8 cellular contexts compared by ENCODE assay signal in genomic region chr6:24718449-24719124, GRCh38. TPM values are rescaled to one million over a fixed set of nuclear protein-coding genes. Genes with fewer than 3 reads are reported as not detected.
A peak's percentile ranks its signal among the peaks of the same experiment; 100 is the strongest.
DNase-seq lines count a peak whose midpoint lies in the region; ATAC-seq and TF ChIP-seq lines count a peak whose summit lies in the region.

No MANE protein-coding gene starts in this region.

- no peaks in the 10 kb centered on the region for H3K9me3 Mint-ChIP-seq in natural killer cell

- H3K9me3 ChIP-seq in BLaER1 treated with 17β-estradiol and CSF1 and Interleukin-3, amounts not matched to agents 10 nM and 100 nM (replicated peaks in 1 of 11) = peaks cover 0 to 4% (median 0%) of the 10 kb centered on the region in 11 experiments; a peak in 2 of 22 replicates
- H3K9me3 ChIP-seq in MM.1S (replicated peaks; ENCODE audit: insufficient read depth, low read length) = no peaks in the 10 kb centered on the region

- peak overlapping the region; percentile 96 to 100 (median 99); a peak in 21 of 22 replicates for H3K27ac ChIP-seq in BLaER1 treated with 17β-estradiol and CSF1 and Interleukin-3, amounts not matched to agents 10 nM and 100 nM
- H3K27ac ChIP-seq in MM.1S (ENCODE audit: low read length) = peak overlapping the region; percentile 6; the same call in 1 of the 2 replicates

- no peak for TF ChIP-seq CTCF in MM.1S (IDR thresholded peaks at IDR 0.05; ENCODE audit: low read length)
- no peak for TF ChIP-seq CTCF in choroid plexus epithelial cell (conservative IDR thresholded peaks at IDR 0.05; ENCODE audit: low read depth, low read length)
- no peak for TF ChIP-seq CTCF in natural killer cell (IDR thresholded peaks at IDR 0.05)
- TF ChIP-seq CTCF in GM10266 (IDR thresholded peaks at IDR 0.05; ENCODE audit: control insufficient read depth, insufficient read depth, low read depth, missing control alignments) = no peak

- intact Hi-C loops in natural killer cell (cut with micrococcal nuclease) = loop anchor here (1.0 to 10.0 kb wide), 2 partner anchors 51 to 196 kb away; partner anchors contain the start of gene ACOT13

- peak overlapping the region; percentile 100 for H3K4me3 Mint-ChIP-seq in natural killer cell

- H3K27me3 ChIP-seq in BLaER1 treated with 17β-estradiol and CSF1 and Interleukin-3, amounts not matched to agents 10 nM and 100 nM = no peaks in the 10 kb centered on the region
- H3K27me3 ChIP-seq in MM.1S (replicated peaks; ENCODE audit: insufficient read depth, low read length) = no peaks in the 10 kb centered on the region

- H3F3A ChIP-seq in MM.1S (ENCODE audit: insufficient read depth, low read length) = peaks cover 29% of the 10 kb centered on the region

- H3K79me2 ChIP-seq in MM.1S (ENCODE audit: low read length) = peaks cover 70% of the 10 kb centered on the region

- peaks cover 46 to 56% (median 53%) of the 10 kb centered on the region in 11 experiments for H3K36me3 ChIP-seq in BLaER1 treated with 17β-estradiol and CSF1 and Interleukin-3, amounts not matched to agents 10 nM and 100 nM
- peaks cover 18% of the 10 kb centered on the region; the same call in 1 of the 2 replicates for H3K36me3 ChIP-seq in MM.1S (replicated peaks; ENCODE audit: insufficient read depth, low read length)

- peak overlapping the region; percentile 96 to 99 for H3K27ac Mint-ChIP-seq in natural killer cell

- H3K4me2 ChIP-seq in BLaER1 treated with 17β-estradiol and CSF1 and Interleukin-3, amounts not matched to agents 10 nM and 100 nM = peak overlapping the region; percentile 89 to 98 (median 95)
- H3K4me2 ChIP-seq in MM.1S (ENCODE audit: low read depth, low read length) = peak overlapping the region; percentile 85

- no peak overlapping the region for H2AFZ ChIP-seq in MM.1S (ENCODE audit: low read length)

- DNase-seq in MM.1S (no peak), choroid plexus epithelial cell (ENCODE audit: low read depth) (no peak), natural killer cell (no peak), H4 (ENCODE audit: low spot score) (no peak), GM10266 (ENCODE audit: extremely low spot score) (no peak)

- H3K4me3 ChIP-seq in BLaER1 treated with 17β-estradiol and CSF1 and Interleukin-3, amounts not matched to agents 10 nM and 100 nM = peak overlapping the region; percentile 74 to 99 (median 93)
- H3K4me3 ChIP-seq in MM.1S (ENCODE audit: low read length) (peak overlapping the region; percentile 100), choroid plexus epithelial cell (ENCODE audit: low read depth, low read length) (peak overlapping the region; percentile 98)

- H3K9me2 ChIP-seq in MM.1S (replicated peaks; ENCODE audit: insufficient read depth, low read length) = no peaks in the 10 kb centered on the region

- H3K4me1 Mint-ChIP-seq in natural killer cell = peaks cover 72 to 79% of the 10 kb centered on the region in 2 donors

- no peaks in the 10 kb centered on the region for H3K36me3 Mint-ChIP-seq in natural killer cell

- no peak for ATAC-seq in natural killer cell
- no peak for ATAC-seq in GM18858 (IDR thresholded peaks at IDR 0.05; ENCODE audit: unreplicated experiment)
- ATAC-seq in GM19452 (IDR thresholded peaks at IDR 0.05; ENCODE audit: unreplicated experiment) = no peak

- peaks cover 55 to 62% (median 59%) of the 10 kb centered on the region in 11 experiments for H4K20me1 ChIP-seq in BLaER1 treated with 17β-estradiol and CSF1 and Interleukin-3, amounts not matched to agents 10 nM and 100 nM
- peaks cover 37% of the 10 kb centered on the region for H4K20me1 ChIP-seq in MM.1S (ENCODE audit: insufficient read depth, low read length)

- peaks cover 34 to 60% (median 48%) of the 10 kb centered on the region in 10 experiments for H3K4me1 ChIP-seq in BLaER1 treated with 17β-estradiol and CSF1 and Interleukin-3, amounts not matched to agents 10 nM and 100 nM
- H3K4me1 ChIP-seq in MM.1S (ENCODE audit: low read length) = peaks cover 19% of the 10 kb centered on the region

- peak overlapping the region; percentile 96 to 100 (median 99) for H3K9ac ChIP-seq in BLaER1 treated with 17β-estradiol and CSF1 and Interleukin-3, amounts not matched to agents 10 nM and 100 nM
- peak overlapping the region; percentile 100 for H3K9ac ChIP-seq in MM.1S (ENCODE audit: low read length)

- no peaks in the 10 kb centered on the region for H3K27me3 Mint-ChIP-seq in natural killer cell (ENCODE audit: low read depth in 2 of 2)

RNA-seq across cellular contexts. Expression of gene C6orf62, which starts 0.4 kb away (rescaled TPM):
- total RNA-seq in natural killer cell = 100 to 1,000 TPM; 129 to 163 (median 130) TPM
- total RNA-seq in H4 (2014; rRNA removed; shearing (Covaris generic)) = 115 and 120 TPM in 2 replicates

RNA-seq across cellular contexts. Expression of gene ACOT13, which starts 51.7 kb away (rescaled TPM):
- 1 to 10 TPM; 3.2 to 4.3 (median 4.2) TPM for total RNA-seq in natural killer cell
- total RNA-seq in H4 (2014; rRNA removed; shearing (Covaris generic)) = 18.3 and 22.2 TPM in 2 replicates

RNA-seq across cellular contexts. Expression of gene TDP2, which starts 51.9 kb away (rescaled TPM):
- total RNA-seq in natural killer cell = 10 to 100 TPM; 43.2 to 51.9 (median 49.5) TPM
- 38.1 and 51.0 TPM in 2 replicates for total RNA-seq in H4 (2014; rRNA removed; shearing (Covaris generic))

RNA-seq across cellular contexts. Expression of gene GMNN, which starts 56.1 kb away (rescaled TPM):
- 10 to 100 TPM; 11.0 to 23.7 (median 17.8) TPM for total RNA-seq in natural killer cell
- total RNA-seq in H4 (2014; rRNA removed; shearing (Covaris generic)) = 67.2 and 75.9 TPM in 2 replicates
